21 cellular contexts compared by ENCODE assay signal in the genomic region with DNA sequence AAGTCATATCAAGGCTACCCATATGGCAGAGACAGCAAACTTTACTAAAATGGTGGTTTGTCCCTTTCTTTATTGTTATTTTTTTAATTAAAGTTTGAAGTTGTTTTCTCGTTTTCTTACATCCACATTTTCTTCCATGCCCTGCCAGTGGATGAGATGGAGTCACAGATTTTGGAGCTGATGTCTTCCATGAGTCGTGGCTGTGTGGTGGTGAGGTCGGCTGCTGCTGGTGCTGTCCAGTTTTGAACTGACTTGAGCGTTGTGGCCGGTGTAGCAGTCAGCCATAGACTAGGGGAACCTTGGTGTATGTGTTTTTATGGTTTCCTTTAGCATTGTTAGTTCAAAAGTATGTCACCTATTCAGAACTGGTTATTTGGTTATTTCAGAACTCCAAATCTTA.
"Had no signal": no experiment of that assay in that cellular context is flagged by ENCODE, and none has a peak within 500 bp of the region (broad histone marks: within the 10 kb centered on the region; RNA-seq: fewer than 3 reads in every experiment).

No MANE protein-coding gene starts in this region.

- H3K27ac ChIP-seq: colonic mucosa, heart left ventricle, spleen, testis, tibial nerve, upper lobe of right lung had no signal

- H3K36me3 ChIP-seq: colonic mucosa, heart left ventricle, spleen, tibial nerve, upper lobe of right lung had no signal

- DNase-seq: colonic mucosa; effector CD4-positive, alpha-beta T cell; endodermal cell; erythroblast; heart left ventricle; hippocampal formation; left colon; left ventricle myocardium superior; mesenchymal stem cell; midbrain; naive B cell; spleen; stimulated activated CD4-positive, alpha-beta T cell treated with anti-CD3 and anti-CD28 coated beads, Interleukin-15, amount 100 ng/mL, for 24 hours; stimulated activated CD4-positive, alpha-beta T cell treated with anti-CD3 and anti-CD28 coated beads, Interleukin-1b, Interleukin-23, amount 100 ng/mL, for 48 hours; stimulated activated CD4-positive, alpha-beta T cell treated with anti-CD3 and anti-CD28 coated beads, Interleukin-4, amount 100 ng/mL, for 4 hours; stimulated activated naive B cell treated with anti-CD40 and anti-IgM and Interleukin-4, amounts not matched to agents 10 μg/mL and 1 μg/mL and 100 μg/mL, for 72 hours; stimulated activated naive CD8-positive, alpha-beta T cell treated with anti-CD3 and anti-CD28 coated beads, Interleukin-15, amount 100 ng/mL, for 72 hours; testis; upper lobe of right lung had no signal

- H3K9me3 ChIP-seq: colonic mucosa, heart left ventricle, spleen, testis, upper lobe of right lung had no signal

- H3K4me3 ChIP-seq: colonic mucosa, heart left ventricle, lung, spleen, testis, tibial nerve, upper lobe of right lung had no signal

- H3K4me1 ChIP-seq: colonic mucosa, heart left ventricle, spleen, testis, tibial nerve, upper lobe of right lung had no signal
